Comparison of ENCODE assay signal across 8 cellular contexts in the genomic region with DNA sequence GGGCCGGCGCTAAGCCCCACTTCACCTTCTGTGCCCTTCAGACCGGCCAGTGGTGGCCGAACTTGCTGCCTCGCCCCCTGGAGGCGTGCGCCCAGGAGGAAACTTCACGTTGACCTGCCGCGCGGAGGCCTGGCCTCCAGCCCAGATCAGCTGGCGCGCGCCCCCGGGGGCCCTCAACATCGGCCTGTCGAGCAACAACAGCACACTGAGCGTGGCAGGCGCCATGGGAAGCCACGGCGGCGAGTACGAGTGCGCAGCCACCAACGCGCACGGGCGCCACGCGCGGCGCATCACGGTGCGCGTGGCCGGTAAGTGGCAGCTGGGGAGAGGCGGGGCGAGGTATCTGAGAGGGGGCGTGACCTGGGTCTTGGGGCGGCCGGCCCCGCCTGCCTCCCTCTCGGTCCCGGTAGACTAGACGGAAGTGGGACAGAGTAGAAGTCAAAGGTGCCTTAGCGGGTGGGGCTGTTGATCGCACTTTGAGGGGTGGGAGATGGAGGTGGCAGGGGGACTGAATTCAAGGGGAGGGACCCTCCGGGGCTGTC. TPM values are rescaled to one million over a fixed set of nuclear protein-coding genes. Genes with fewer than 3 reads are reported as not detected.
DNase-seq lines count a peak whose midpoint lies in the region; ATAC-seq lines count a peak whose summit lies in the region.

No MANE protein-coding gene starts in this region.

- no peaks in the 10 kb centered on the region for H3K9me3 ChIP-seq in ES-I3 (ENCODE audit: control insufficient read depth, insufficient read depth, low read length)
- no peaks in the 10 kb centered on the region for H3K9me3 ChIP-seq in right cardiac atrium (ENCODE audit: control insufficient read depth, low read length)

- H3K4me3 ChIP-seq in right cardiac atrium (ENCODE audit: low read length): peak overlapping the region; percentile 8

- 4% methylated on average over 48 of the region's 48 CpGs for WGBS in right cardiac atrium

- H3K27ac ChIP-seq in right cardiac atrium (ENCODE audit: low read length): no peak overlapping the region

- H3K27me3 ChIP-seq in right cardiac atrium (ENCODE audit: control insufficient read depth, insufficient read depth): no peaks in the 10 kb centered on the region

- H3K36me3 ChIP-seq in ES-I3 (ENCODE audit: insufficient read depth, low read length): no peaks in the 10 kb centered on the region

- no peaks in the 10 kb centered on the region; the same call in 1 of the 2 replicates for H3K4me1 ChIP-seq in ES-I3 (ENCODE audit: insufficient read depth, low read length)
- H3K4me1 ChIP-seq in right cardiac atrium (ENCODE audit: control insufficient read depth, insufficient read depth, low read length): peaks cover 6% of the 10 kb centered on the region

- H3K9ac ChIP-seq in ES-I3 (ENCODE audit: low read depth, low read length): peak overlapping the region; percentile 55; the same call in 1 of the 2 replicates

- DNase-seq in activated T-cell treated with anti-CD3 and anti-CD28 coated beads for 1 hour (ENCODE audit: low read depth) (peak; percentile 49), right cardiac atrium (peak; percentile 26 to 78 (median 77)), foreskin melanocyte (no peak)
- peak; percentile 70 for DNase-seq in stimulated activated CD8-positive, alpha-beta memory T cell treated with anti-CD3 and anti-CD28 coated beads, Interleukin-4, amount 100 ng/mL, for 48 hours

- intact Hi-C loops in right cardiac atrium (cut with DNase I): no loop called here

- ATAC-seq in HG03432 (IDR thresholded peaks at IDR 0.05; ENCODE audit: unreplicated experiment) (peak; percentile 45), right cardiac atrium (peak in 1 of 2 donors; percentile 18), HG03025 (IDR thresholded peaks at IDR 0.05; ENCODE audit: low FRiP score, unreplicated experiment) (no peak), GM19328 (IDR thresholded peaks at IDR 0.05; ENCODE audit: unreplicated experiment) (no peak)

RNA-seq across cellular contexts. Expression of gene ICAM5, which starts 5.6 kb away (rescaled TPM):
- total RNA-seq in right cardiac atrium: 1 to 10 TPM in 3 of 4 donors, under 1 TPM in 1; 0.93 to 1.6 (median 1.2) TPM
- 0.86 TPM for polyA plus RNA-seq in right cardiac atrium

RNA-seq across cellular contexts. Expression of gene ICAM4, which starts 8.6 kb away (rescaled TPM):
- total RNA-seq in right cardiac atrium: under 1 TPM; 0.36 to 0.74 (median 0.52) TPM
- 0.84 TPM for polyA plus RNA-seq in right cardiac atrium

RNA-seq across cellular contexts. Expression of gene ZGLP1, which starts 14.2 kb away (rescaled TPM):
- 1 to 10 TPM in 1 of 4 donors, under 1 TPM in 3; 0.80 to 1.3 (median 0.84) TPM for total RNA-seq in right cardiac atrium
- polyA plus RNA-seq in right cardiac atrium: 0.68 TPM

RNA-seq across cellular contexts. Expression of gene FDX2, which starts 20.4 kb away (rescaled TPM):
- total RNA-seq in right cardiac atrium: 10 to 100 TPM; 13.2 to 20.7 (median 16.7) TPM
- polyA plus RNA-seq in right cardiac atrium: 27.7 TPM

RNA-seq across cellular contexts. Expression of gene ICAM1, which starts 24.5 kb away (rescaled TPM):
- total RNA-seq in right cardiac atrium: 10 to 100 TPM in 2 of 4 donors, 1 to 10 TPM in 2; 8.4 to 14.5 (median 9.9) TPM
- polyA plus RNA-seq in right cardiac atrium: 9.8 TPM
